ENCODE assay signal across 8 cellular contexts in the genomic region with DNA sequence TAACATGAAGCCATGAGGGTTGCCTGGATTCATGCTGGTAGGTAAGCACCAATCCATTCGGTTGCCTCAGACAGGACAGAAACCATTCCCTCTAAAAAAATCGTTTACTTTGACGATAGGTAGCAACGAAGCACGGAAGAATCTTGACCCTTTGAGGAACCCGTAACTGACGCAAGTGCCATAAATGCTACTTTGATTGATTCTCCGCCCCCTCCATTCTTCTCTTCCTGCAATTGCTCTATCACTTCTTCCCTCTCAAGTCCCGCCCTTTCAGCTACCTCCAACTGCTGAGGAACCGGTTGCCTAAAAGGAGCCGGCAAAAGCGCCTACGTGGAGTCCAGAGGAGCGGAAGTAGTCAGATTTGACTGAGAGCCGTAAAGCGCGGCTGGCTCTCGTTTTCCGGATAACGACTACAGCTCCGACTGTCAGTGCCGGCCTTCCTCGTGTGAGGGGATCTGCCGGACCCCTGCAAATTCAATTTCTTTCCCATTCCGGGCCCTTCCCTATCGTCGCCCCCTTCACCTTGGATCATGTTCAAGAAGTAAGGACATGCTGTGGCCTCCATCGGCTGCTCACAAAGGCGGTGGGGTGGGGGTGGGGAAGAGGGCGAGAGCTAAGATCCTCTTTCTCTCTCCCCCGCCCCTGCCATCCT. TPM values are rescaled to one million over a fixed set of nuclear protein-coding genes. Genes with fewer than 3 reads are reported as not detected.
A peak's percentile ranks its signal among the peaks of the same experiment; 100 is the strongest.
DNase-seq lines count a peak whose midpoint lies in the region; ATAC-seq and TF ChIP-seq lines count a peak whose summit lies in the region.

A gene with protein sequence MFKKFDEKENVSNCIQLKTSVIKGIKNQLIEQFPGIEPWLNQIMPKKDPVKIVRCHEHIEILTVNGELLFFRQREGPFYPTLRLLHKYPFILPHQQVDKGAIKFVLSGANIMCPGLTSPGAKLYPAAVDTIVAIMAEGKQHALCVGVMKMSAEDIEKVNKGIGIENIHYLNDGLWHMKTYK (plus strand): TSS at position 395 of the 652 bp plus-strand sequence. CDS start 136 bp downstream, at position 531.

- H4K8ac ChIP-seq in trophoblast cell (ENCODE audit: low read depth, low read length) = peak within 1 kb of the TSS; percentile 95

- H2AFZ ChIP-seq in trophoblast cell (ENCODE audit: insufficient read depth, low read length, poor library complexity) = no peak within 1 kb of the TSS

- TF ChIP-seq CTCF in GM12864 (IDR thresholded peaks at IDR 0.05; ENCODE audit: low read depth, low read length, missing control alignments) (no peak), transverse colon (IDR thresholded peaks at IDR 0.05) (no peak)

- H3K9me3 ChIP-seq in trophoblast cell (ENCODE audit: insufficient read depth, low read depth, low read length) (no peaks in the 10 kb centered on the region), transverse colon (no peaks in the 10 kb centered on the region)

- TF ChIP-seq EP300 in transverse colon (IDR thresholded peaks at IDR 0.05; ENCODE audit: low read depth) = peak; percentile 37

- TF ChIP-seq POLR2A in transverse colon (IDR thresholded peaks at IDR 0.05) = peak; percentile 58

- H3K4me2 ChIP-seq in trophoblast cell (ENCODE audit: low read length) = peak within 1 kb of the TSS; percentile 69

- no peak within 1 kb of the TSS for H2AK5ac ChIP-seq in trophoblast cell (ENCODE audit: low read length)

- no peaks in the 10 kb centered on the region for H3K79me2 ChIP-seq in trophoblast cell (ENCODE audit: control insufficient read depth, insufficient read depth, low read length, poor library complexity)

- peak within 1 kb of the TSS; percentile 75 for H4K12ac ChIP-seq in trophoblast cell (ENCODE audit: low read depth, low read length)

- no peak within 1 kb of the TSS for H3K23ac ChIP-seq in trophoblast cell (ENCODE audit: low read length)

- peak within 1 kb of the TSS; percentile 37 for H3K4ac ChIP-seq in trophoblast cell (ENCODE audit: low read depth, low read length)

- peaks cover 0 to 2% of the 10 kb centered on the region in 2 experiments for H3K4me1 ChIP-seq in trophoblast cell (ENCODE audit: control insufficient read depth in 1 of 2, insufficient read depth in 2 of 2, low read length in 2 of 2)
- H3K4me1 ChIP-seq in transverse colon = peaks cover 0 to 9% (median 3%) of the 10 kb centered on the region in 4 donors

- no peaks in the 10 kb centered on the region for H3K36me3 ChIP-seq in trophoblast cell (ENCODE audit: control insufficient read depth in 1 of 2, insufficient read depth in 2 of 2, low read length in 2 of 2)
- H3K36me3 ChIP-seq in transverse colon = no peaks in the 10 kb centered on the region

- H3K4me3 ChIP-seq in GM12864 (ENCODE audit: low read depth, low read length) (peak within 1 kb of the TSS; percentile 78), trophoblast cell (ENCODE audit: low read depth, low read length) (peak within 1 kb of the TSS; percentile 87), transverse colon (peak within 1 kb of the TSS; percentile 42 to 67 (median 56))

- in situ Hi-C loops in transverse colon (cut with MboI; ENCODE audit: low pct_ligation_motif_present in 1 of 4, low pct_unique_long_range_greater_than_20kb in 1 of 4, low sequenced_read_pairs in 3 of 4) = no loop called here

- DNase-seq in GM12864 (ENCODE audit: low read depth) (peak; percentile 87), NCI-H128 (lab: John Stamatoyannopoulos, UW; ENCODE audit: unreplicated experiment) (peak; percentile 87), SW480 (ENCODE audit: low spot score) (peak; percentile 95), cardiac septum (ENCODE audit: low spot score) (peak; percentile 90), trophoblast cell (peak; percentile 91 to 93), transverse colon (peak; percentile 89)

- no peak within 1 kb of the TSS for H2BK12ac ChIP-seq in trophoblast cell (ENCODE audit: low read length)

- H3K9ac ChIP-seq in trophoblast cell (ENCODE audit: low read length) = peak within 1 kb of the TSS; percentile 82

- peak; percentile 98 for ATAC-seq in HG02642 (IDR thresholded peaks at IDR 0.05; ENCODE audit: poor library complexity, unreplicated experiment)

- peak within 1 kb of the TSS; percentile 65 for H4K91ac ChIP-seq in trophoblast cell (ENCODE audit: low read depth, low read length)

- 0 to 35% (median 0%) methylated on average over 27 to 31 of the region's 31 CpGs for WGBS in adipose tissue, 3 donors
- WGBS in trophoblast cell (ENCODE audit: extremely low coverage, insufficient coverage, insufficient read length) = no CpG with 5 or more reads among the region's 31 CpGs
- WGBS in transverse colon (ENCODE audit: low coverage in 1 of 2), 2 donors = 0 to 52% methylated on average over 8 to 31 of the region's 31 CpGs

- no peak within 1 kb of the TSS for H2BK5ac ChIP-seq in trophoblast cell (ENCODE audit: low read depth, low read length, poor library complexity)

- peak within 1 kb of the TSS; percentile 28 for H3K27ac ChIP-seq in adipose tissue (ENCODE audit: low read depth, low read length)
- H3K27ac ChIP-seq in trophoblast cell (ENCODE audit: low read depth, low read length) = peak within 1 kb of the TSS; percentile 77
- H3K27ac ChIP-seq in transverse colon = peak within 1 kb of the TSS; percentile 80 to 95 (median 94)

- H3K18ac ChIP-seq in trophoblast cell (ENCODE audit: low read length) = no peak within 1 kb of the TSS

- peak within 1 kb of the TSS; percentile 43 for H3K14ac ChIP-seq in trophoblast cell (ENCODE audit: low read length)

- intact Hi-C loops in cardiac septum (cut with DNase I) = loop anchor here (1.0 kb wide), 1 partner anchor 42 kb away; no protein-coding TSS in a partner anchor
- intact Hi-C loops in transverse colon (cut with DNase I; ENCODE audit: low total_unique reads) = no loop called here

- H2BK120ac ChIP-seq in trophoblast cell (ENCODE audit: insufficient read depth, low read length, poor library complexity) = peak within 1 kb of the TSS; percentile 4

- peaks cover 3% of the 10 kb centered on the region for H3K79me1 ChIP-seq in trophoblast cell (ENCODE audit: low read length)

- no peaks in the 10 kb centered on the region for H3K27me3 ChIP-seq in trophoblast cell (ENCODE audit: insufficient read depth, low read length)
- no peaks in the 10 kb centered on the region for H3K27me3 ChIP-seq in transverse colon

RNA-seq across cellular contexts. Expression of the gene that starts here (rescaled TPM):
- 10 to 100 TPM; 29.7 to 53.9 (median 39.2) TPM for polyA plus RNA-seq in adipose tissue
- total RNA-seq in cardiac septum (26.7 TPM), transverse colon (10 to 100 TPM in 2 of 4 donors, 1 to 10 TPM in 1, under 1 TPM in 1; 0.80 to 21.8 (median 10.4) TPM)
- 51.2 and 51.4 TPM in 2 replicates for polyA plus RNA-seq in trophoblast cell (2013)

Comparison
In these comparisons a context has a peak if more than half of its experiments do, and no peak if none do; other contexts are left out.
1. Peak in every context shown above with its lines: DNase-seq, ATAC-seq, H3K4me3 ChIP-seq and H3K27ac ChIP-seq.
2. H3K27ac ChIP-seq: peak in every context shown above with its lines; median percentile 94 in transverse colon; 77 in trophoblast cell; 28 in adipose tissue.